In the genomic region with DNA sequence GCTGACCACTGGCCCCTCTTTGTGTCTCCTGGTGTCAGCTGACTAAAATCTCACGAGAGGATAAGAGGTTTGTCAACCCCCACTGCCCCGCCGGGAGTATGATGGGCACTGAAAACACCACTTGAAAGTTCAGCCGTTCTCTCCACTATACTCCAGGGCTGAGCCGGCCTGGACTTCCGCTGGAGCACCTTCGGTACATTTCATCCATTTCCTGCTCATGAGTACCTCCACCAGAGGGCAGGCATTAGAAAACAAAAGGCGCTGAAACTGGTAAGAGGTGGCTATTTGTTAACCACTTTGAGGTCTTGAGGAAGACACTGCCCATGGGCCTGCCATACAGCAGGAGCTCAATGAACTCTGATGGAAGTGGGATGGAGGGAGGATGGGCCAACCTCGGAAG, we compare ENCODE assay signal across 11 cellular contexts. TPM values are rescaled to one million over a fixed set of nuclear protein-coding genes. Genes with fewer than 3 reads are reported as not detected.
DNase-seq lines count a peak whose midpoint lies in the region; ATAC-seq and TF ChIP-seq lines count a peak whose summit lies in the region.
"Had no signal": no experiment of that assay in that cellular context is flagged by ENCODE, and none has a peak within 500 bp of the region (broad histone marks: within the 10 kb centered on the region; RNA-seq: fewer than 3 reads in every experiment).

No MANE protein-coding gene starts in this region.

- H3K4me3 ChIP-seq in Caco-2 (ENCODE audit: low read depth, low read length) (no peak overlapping the region), astrocyte of the spinal cord (ENCODE audit: low read depth, low read length) (no peak overlapping the region), left lung (no peak overlapping the region)
- H3K4me3 ChIP-seq: testis had no signal

- H3K9me3 Mint-ChIP-seq in Caco-2 (ENCODE audit: unreplicated experiment): no peaks in the 10 kb centered on the region
- H3K9me3 Mint-ChIP-seq in naive thymus-derived CD8-positive, alpha-beta T cell: no peaks in the 10 kb centered on the region

- peaks cover 24% of the 10 kb centered on the region for H3K4me1 Mint-ChIP-seq in Caco-2 (ENCODE audit: low read depth, unreplicated experiment)
- peaks cover under 1 to 11% (median 4%) of the 10 kb centered on the region in 4 donors for H3K4me1 Mint-ChIP-seq in naive thymus-derived CD8-positive, alpha-beta T cell

- no peak overlapping the region for H3K4me3 Mint-ChIP-seq in Caco-2 (ENCODE audit: unreplicated experiment)
- H3K4me3 Mint-ChIP-seq in naive thymus-derived CD8-positive, alpha-beta T cell: no peak overlapping the region

- no peak overlapping the region for H3K27ac Mint-ChIP-seq in Caco-2 (ENCODE audit: unreplicated experiment)
- H3K27ac Mint-ChIP-seq in naive thymus-derived CD8-positive, alpha-beta T cell: no peak overlapping the region

- BruUV-seq in Caco-2 (replicated peaks; lab: Mats Ljungman, UMichigan): no TSS peak

- intact Hi-C loops in Caco-2 (cut with micrococcal nuclease; ENCODE audit: unreplicated experiment) (loop anchor here (1.0 kb wide), 1 partner anchor 201 kb away; no protein-coding TSS in a partner anchor), left lung (cut with DNase I) (no loop called here)

- POLR2A ChIA-PET in Caco-2 (lab: Charles Lee): no interaction called here
- POLR2A ChIA-PET in naive thymus-derived CD8-positive, alpha-beta T cell (lab: Charles Lee): no interaction called here

- no peak overlapping the region for H3K27ac ChIP-seq in left lung
- H3K27ac ChIP-seq: testis had no signal

- H3K36me3 Mint-ChIP-seq in Caco-2 (ENCODE audit: insufficient read depth, unreplicated experiment): peaks cover 5% of the 10 kb centered on the region
- peaks cover 3 to 50% (median 35%) of the 10 kb centered on the region in 3 donors for H3K36me3 Mint-ChIP-seq in naive thymus-derived CD8-positive, alpha-beta T cell

- ATAC-seq in left lung (peak; percentile 57), HG02885 (IDR thresholded peaks at IDR 0.05; ENCODE audit: poor library complexity, unreplicated experiment) (no peak)
- ATAC-seq in naive thymus-derived CD8-positive, alpha-beta T cell: no peak

- CTCF ChIA-PET in Caco-2 (lab: Charles Lee): interaction anchor here (0.6 to 1.1 kb wide), 5 partner anchors 10 to 201 kb away, joined by 3 to 5 read pairs (median 3); partner anchors contain the start of gene VAPB

- H3K36me3 ChIP-seq in Caco-2 (ENCODE audit: control insufficient read depth, insufficient read depth, low read length): no peaks in the 10 kb centered on the region
- peaks cover 0 to 79% of the 10 kb centered on the region in 2 donors for H3K36me3 ChIP-seq in left lung

- TF ChIP-seq CTCF in Caco-2 (IDR thresholded peaks at IDR 0.05; ENCODE audit: insufficient read depth in 1 of 2, low read depth in 1 of 2, low read length in 1 of 2, severe bottlenecking in 1 of 2, unreplicated experiment in 1 of 2): peak; percentile 81
- TF ChIP-seq CTCF in astrocyte of the spinal cord (IDR thresholded peaks at IDR 0.05; ENCODE audit: low read depth, low read length): peak; percentile 50
- TF ChIP-seq CTCF in left lung (IDR thresholded peaks at IDR 0.05): no peak

- H3K9me3 ChIP-seq in Caco-2 (no peaks in the 10 kb centered on the region), left lung (no peaks in the 10 kb centered on the region)
- H3K9me3 ChIP-seq: testis had no signal

- H3K27me3 ChIP-seq in Caco-2 (replicated peaks; ENCODE audit: control insufficient read depth, insufficient read depth, low read length) (no peaks in the 10 kb centered on the region), left lung (no peaks in the 10 kb centered on the region)
- H3K27me3 ChIP-seq: testis had no signal

- in situ Hi-C loops in astrocyte of the spinal cord (cut with HindIII; ENCODE audit: low sequenced_read_pairs): loop anchor here (25.0 kb wide), 2 partner anchors 416 to 591 kb away; partner anchors contain the start of gene STX16

- H3K27me3 Mint-ChIP-seq in Caco-2 (ENCODE audit: insufficient read depth, unreplicated experiment): no peaks in the 10 kb centered on the region
- H3K27me3 Mint-ChIP-seq in naive thymus-derived CD8-positive, alpha-beta T cell: no peaks in the 10 kb centered on the region

- H3K4me1 ChIP-seq in Caco-2 (no peaks in the 10 kb centered on the region; the same call in none of the 2 replicates), left lung (no peaks in the 10 kb centered on the region)
- H3K4me1 ChIP-seq: testis had no signal

- peak; percentile 71 to 75 for DNase-seq in Caco-2
- DNase-seq in HuH-7 (ENCODE audit: low spot score): peak; percentile 50
- DNase-seq in astrocyte of the spinal cord (ENCODE audit: low read depth, low spot score): peak; percentile 32
- DNase-seq in left lung: no peak
- no peak for DNase-seq in NCI-H2081 treated with DMSO at 0.1 percent for 48 hours (lab: John Stamatoyannopoulos, UW)
- no peak for DNase-seq in naive thymus-derived CD8-positive, alpha-beta T cell
- no peak for DNase-seq in cortex of kidney (lab: John Stamatoyannopoulos, UW)
- DNase-seq: stimulated activated CD4-positive, alpha-beta T cell treated with anti-CD3 and anti-CD28 coated beads, Interleukin-12 subunit alpha, Interleukin-12 subunit beta, amount 100 ng/mL, for 4 hours; T1000; testis had no signal

RNA-seq across cellular contexts. Expression of gene ANKRD60, which starts 17.9 kb away (rescaled TPM):
- total RNA-seq in Caco-2 (2022) (not detected in 2 replicates), left lung (not detected)
- total RNA-seq in naive thymus-derived CD8-positive, alpha-beta T cell: not detected
- not detected for polyA plus RNA-seq in naive thymus-derived CD8-positive, alpha-beta T cell

Comparison
In these comparisons a context has a peak if more than half of its experiments do, and no peak if none do; other contexts are left out.
1. DNase-seq: peak in Caco-2 (2 of 2), HuH-7 (single experiment) and astrocyte of the spinal cord (single experiment); none in left lung (0 of 2), NCI-H2081 treated with DMSO at 0.1 percent for 48 hours (single experiment), naive thymus-derived CD8-positive, alpha-beta T cell (0 of 10) and cortex of kidney (single experiment).
2. CTCF ChIP-seq: peak in Caco-2 (2 of 2) and astrocyte of the spinal cord (single experiment); none in left lung (0 of 2).